Comparison of ENCODE assay signal across 13 cellular contexts in the genomic region with DNA sequence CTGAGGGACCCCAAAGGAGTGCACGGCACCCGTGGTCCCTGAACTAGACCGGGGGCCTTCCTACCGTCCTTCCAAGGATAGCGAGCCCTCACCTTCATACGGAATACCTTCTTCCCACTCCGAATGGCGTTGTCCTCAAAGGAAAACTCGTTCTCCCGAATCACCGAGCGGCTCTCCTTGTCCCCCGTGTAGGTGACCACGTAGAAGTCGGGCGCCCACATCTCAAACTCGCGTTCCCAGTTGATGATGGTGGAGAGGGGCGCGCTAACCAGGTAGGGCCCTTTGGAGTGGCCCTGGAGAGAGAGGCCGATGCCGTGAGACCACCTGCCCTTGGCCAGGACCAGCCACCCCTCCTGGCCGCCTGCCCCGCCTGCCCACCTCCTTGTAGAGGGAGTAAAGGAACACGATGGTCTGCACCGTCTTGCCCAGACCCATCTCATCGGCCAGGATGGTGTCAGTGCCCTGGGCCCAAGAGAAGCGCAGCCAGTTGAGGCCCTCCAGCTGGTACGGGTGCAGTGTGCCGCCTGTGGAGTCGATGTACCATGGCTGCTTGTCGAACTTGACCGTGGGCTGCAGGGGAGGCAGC. TPM values are rescaled to one million over a fixed set of nuclear protein-coding genes. Genes with fewer than 3 reads are reported as not detected.
A peak's percentile ranks its signal among the peaks of the same experiment; 100 is the strongest.
DNase-seq lines count a peak whose midpoint lies in the region; TF ChIP-seq lines count a peak whose summit lies in the region.
"Had no signal": no experiment of that assay in that cellular context is flagged by ENCODE, and none has a peak within 500 bp of the region (broad histone marks: within the 10 kb centered on the region; RNA-seq: fewer than 3 reads in every experiment).

No MANE protein-coding gene starts in this region.

- TF ChIP-seq CTCF in dorsolateral prefrontal cortex (IDR thresholded peaks at IDR 0.05 in 54 of 56, conservative IDR thresholded peaks at IDR 0.05 in 2 of 56; ENCODE audit: low read depth in 1 of 56, partially characterized antibody in 56 of 56): no peak
- no peak for TF ChIP-seq CTCF in vagina (IDR thresholded peaks at IDR 0.05)

- H3K27me3 ChIP-seq in BLaER1 (no peaks in the 10 kb centered on the region), dorsolateral prefrontal cortex (peaks cover 0 to 15% (median 0%) of the 10 kb centered on the region in 45 donors), vagina (no peaks in the 10 kb centered on the region)
- H3K27me3 ChIP-seq in BLaER1 treated with 17β-estradiol and CSF1 and Interleukin-3, amounts not matched to agents 10 nM and 100 nM: no peaks in the 10 kb centered on the region

- DNase-seq in dorsolateral prefrontal cortex: no peak
- no peak for DNase-seq in posterior vena cava (ENCODE audit: low spot score)
- no peak for DNase-seq in vagina (ENCODE audit: extremely low spot score in 2 of 2)
- DNase-seq in HK-2 (ENCODE audit: unreplicated experiment): no peak
- DNase-seq: CD4-positive, alpha-beta T cell; CD8-positive, alpha-beta memory T cell; DMS79; EL; GDM1; GM23248 had no signal

- peak overlapping the region; percentile 51 for H3K4me2 ChIP-seq in BLaER1
- peak overlapping the region in 8 of 11 experiments; percentile 3 to 66 (median 49); a peak in 13 of 22 replicates for H3K4me2 ChIP-seq in BLaER1 treated with 17β-estradiol and CSF1 and Interleukin-3, amounts not matched to agents 10 nM and 100 nM

- intact Hi-C loops in dorsolateral prefrontal cortex (cut with DNase I): no loop called here
- intact Hi-C loops in posterior vena cava (cut with DNase I): no loop called here
- intact Hi-C loops in vagina (cut with DNase I): no loop called here

- no peaks in the 10 kb centered on the region for H4K20me1 ChIP-seq in BLaER1
- peaks cover 0 to 20% (median 0%) of the 10 kb centered on the region in 11 experiments; a peak in 2 of 22 replicates for H4K20me1 ChIP-seq in BLaER1 treated with 17β-estradiol and CSF1 and Interleukin-3, amounts not matched to agents 10 nM and 100 nM

- H3K4me3 ChIP-seq in BLaER1 (no peak overlapping the region), dorsolateral prefrontal cortex (no peak overlapping the region), vagina (no peak overlapping the region)
- no peak overlapping the region for H3K4me3 ChIP-seq in BLaER1 treated with 17β-estradiol and CSF1 and Interleukin-3, amounts not matched to agents 10 nM and 100 nM
- H3K4me3 ChIP-seq: GM12878, GM23248 had no signal

- no peak overlapping the region for H3K9ac ChIP-seq in BLaER1
- H3K9ac ChIP-seq in BLaER1 treated with 17β-estradiol and CSF1 and Interleukin-3, amounts not matched to agents 10 nM and 100 nM: no peak overlapping the region; a peak in 1 of 22 replicates
- H3K9ac ChIP-seq: GM23248 had no signal

- H3K9me3 ChIP-seq in BLaER1 (no peaks in the 10 kb centered on the region), vagina (no peaks in the 10 kb centered on the region)
- no peaks in the 10 kb centered on the region for H3K9me3 ChIP-seq in BLaER1 treated with 17β-estradiol and CSF1 and Interleukin-3, amounts not matched to agents 10 nM and 100 nM (replicated peaks in 1 of 11)

- H3K4me1 ChIP-seq in BLaER1: peaks cover 37% of the 10 kb centered on the region
- H3K4me1 ChIP-seq in BLaER1 treated with 17β-estradiol and CSF1 and Interleukin-3, amounts not matched to agents 10 nM and 100 nM: peaks cover 0 to 36% (median 28%) of the 10 kb centered on the region in 10 experiments; a peak in 14 of 20 replicates
- H3K4me1 ChIP-seq in vagina: no peaks in the 10 kb centered on the region

- no peak for TF ChIP-seq POLR2A in vagina (IDR thresholded peaks at IDR 0.05)

- H3K27ac ChIP-seq in BLaER1 (0 out of 2 replicates have a peak overlapping the region, but pooled peaks have one; percentile 47), dorsolateral prefrontal cortex (peak overlapping the region in 43 of 59 donors; percentile 2 to 88 (median 55)), vagina (no peak overlapping the region)
- H3K27ac ChIP-seq in BLaER1 treated with 17β-estradiol and CSF1 and Interleukin-3, amounts not matched to agents 10 nM and 100 nM: no peak overlapping the region
- H3K27ac ChIP-seq: GM23248 had no signal

- H3K36me3 ChIP-seq in BLaER1 (no peaks in the 10 kb centered on the region), vagina (no peaks in the 10 kb centered on the region)
- H3K36me3 ChIP-seq in BLaER1 treated with 17β-estradiol and CSF1 and Interleukin-3, amounts not matched to agents 10 nM and 100 nM: no peaks in the 10 kb centered on the region

RNA-seq across cellular contexts. Expression of gene CHD5, which starts 38.0 kb away (rescaled TPM):
- total RNA-seq in dorsolateral prefrontal cortex (100 to 1,000 TPM in 111 of 120 experiments, 10 to 100 TPM in 9; 40.0 to 225 (median 141) TPM), posterior vena cava (1 to 10 TPM; 1.4 to 2.4 TPM), vagina (2.0 TPM)

RNA-seq across cellular contexts. Expression of gene RPL22, which starts 57.3 kb away (rescaled TPM):
- total RNA-seq in dorsolateral prefrontal cortex (100 to 1,000 TPM; 111 to 227 (median 176) TPM), posterior vena cava (100 to 1,000 TPM; 275 to 296 TPM), vagina (154 TPM)

Comparison
In these comparisons a context has a peak if more than half of its experiments do, and no peak if none do; other contexts are left out.
1. H3K27ac ChIP-seq: peak in BLaER1 (single experiment) and dorsolateral prefrontal cortex (43 of 59); none in BLaER1 treated with 17β-estradiol and CSF1 and Interleukin-3, amounts not matched to agents 10 nM and 100 nM (0 of 11) and vagina (single experiment).
2. RNA of gene CHD5, which starts 38.0 kb away (total RNA-seq): 40.0 to 225 TPM in dorsolateral prefrontal cortex; 1.4 to 2.4 TPM in posterior vena cava and 2.0 TPM in vagina (single experiment); every median in the first group is over 10 times any median in the second.